Comparison of ENCODE assay signal across 8 cellular contexts in genomic region chr10:31320598-31321211, GRCh38. TPM values are rescaled to one million over a fixed set of nuclear protein-coding genes. Genes with fewer than 3 reads are reported as not detected.
A peak's percentile ranks its signal among the peaks of the same experiment; 100 is the strongest.
DNase-seq lines count a peak whose midpoint lies in the region; ATAC-seq and TF ChIP-seq lines count a peak whose summit lies in the region.

No MANE protein-coding gene starts in this region.

- intact Hi-C loops in HCT116 (cut with micrococcal nuclease): loop anchor here (10.0 kb wide), 1 partner anchor 284 kb away; no protein-coding TSS in a partner anchor

- no peaks in the 10 kb centered on the region; the same call in 1 of the 2 replicates for H3K79me2 ChIP-seq in HCT116 (ENCODE audit: insufficient read depth, low read length)

- peak; percentile 46 for DNase-seq in EL
- no peak for DNase-seq in HCT116 (ENCODE audit: low read depth, low spot score)
- peak; percentile 60 for DNase-seq in NCI-H748 (lab: John Stamatoyannopoulos, UW; ENCODE audit: unreplicated experiment)
- peak; percentile 13 for DNase-seq in activated gamma-delta T cell treated with Interleukin-2 at 50 U/mL for 16 hours
- peak in 1 of 2 donors; percentile 64 for DNase-seq in foreskin fibroblast
- DNase-seq in neural crest cell (ENCODE audit: low read depth, low spot score): no peak
- no peak for DNase-seq in DMS153 treated with DMSO at 0.1 percent for 48 hours (lab: John Stamatoyannopoulos, UW; ENCODE audit: unreplicated experiment)

- no peak for TF ChIP-seq POLR2A in HCT116 (IDR thresholded peaks at IDR 0.05; ENCODE audit: borderline replicate concordance, extremely low read depth, insufficient read depth, insufficient read length)

- H3K4me3 Mint-ChIP-seq in neural crest cell: peak overlapping the region; percentile 94

- H3K9me3 ChIP-seq in HCT116 (ENCODE audit: control insufficient read depth in 1 of 2, insufficient read depth in 1 of 2, low read depth in 1 of 2, low read length in 2 of 2): no peaks in the 10 kb centered on the region

- H3K4me1 Mint-ChIP-seq in neural crest cell: peaks cover 35% of the 10 kb centered on the region

- H3K9ac ChIP-seq in HCT116 (ENCODE audit: low read length): no peak overlapping the region

- no peaks in the 10 kb centered on the region for H3K36me3 Mint-ChIP-seq in neural crest cell (ENCODE audit: low read depth)

- H3K9me3 Mint-ChIP-seq in neural crest cell: no peaks in the 10 kb centered on the region

- TF ChIP-seq RAD21 in HCT116 (IDR thresholded peaks at IDR 0.05; ENCODE audit: low read depth): no peak

- H3K27me3 ChIP-seq in HCT116 (ENCODE audit: insufficient read depth, low read length): no peaks in the 10 kb centered on the region

- BruUV-seq in HCT116 (replicated peaks; lab: Mats Ljungman, UMichigan): no TSS peak

- H4K20me1 ChIP-seq in HCT116 (ENCODE audit: insufficient read depth): no peaks in the 10 kb centered on the region

- H3K36me3 ChIP-seq in HCT116 (ENCODE audit: control insufficient read depth in 1 of 2, insufficient read depth in 2 of 2, low read length in 2 of 2): no peaks in the 10 kb centered on the region

- H3K27ac ChIP-seq in HCT116 (ENCODE audit: low read depth, low read length): no peak overlapping the region

- CTCF ChIA-PET in HCT116 (lab: Charles Lee): no interaction called here

- TF ChIP-seq CTCF in HCT116 (IDR thresholded peaks at IDR 0.05 in 2 of 3, conservative IDR thresholded peaks at IDR 0.05 in 1 of 3; ENCODE audit: borderline replicate concordance in 1 of 3, insufficient read depth in 1 of 3, low read depth in 2 of 3, low read length in 2 of 3) (no peak), foreskin fibroblast (IDR thresholded peaks at IDR 0.05; ENCODE audit: low read depth, low read length) (no peak), neural crest cell (conservative IDR thresholded peaks at IDR 0.05) (peak; percentile 35)

- H3K9me2 ChIP-seq in HCT116 (ENCODE audit: insufficient read depth): no peaks in the 10 kb centered on the region

- no peak overlapping the region for H2AFZ ChIP-seq in HCT116 (ENCODE audit: low read depth, low read length, poor library complexity, severe bottlenecking)

- H3K4me3 ChIP-seq in HCT116 (replicated peaks in 1 of 2; ENCODE audit: low read depth in 1 of 2, low read length in 2 of 2) (peak overlapping the region; percentile 41 to 52), foreskin fibroblast (ENCODE audit: low read depth in 1 of 2, low read length in 2 of 2) (peak overlapping the region; percentile 84 to 96)

- peak overlapping the region; percentile 79 for H3K27ac Mint-ChIP-seq in neural crest cell (ENCODE audit: unreplicated experiment)

- H3K4me2 ChIP-seq in HCT116 (ENCODE audit: low read length): peak overlapping the region; percentile 68

- ATAC-seq in HCT116 (no peak), GM21447 (IDR thresholded peaks at IDR 0.05; ENCODE audit: unreplicated experiment) (no peak)

- peaks cover 5 to 14% of the 10 kb centered on the region in 2 experiments; a peak in 3 of 4 replicates for H3K4me1 ChIP-seq in HCT116 (ENCODE audit: control insufficient read depth in 1 of 2, insufficient read depth in 2 of 2, low read length in 2 of 2)

- RAD21 ChIA-PET in HCT116 (lab: Charles Lee; ENCODE audit: low non-redundant PET in 1 of 2, low total read pairs in 2 of 2, uncharacterized antibody in 2 of 2, unreplicated experiment in 2 of 2): no interaction called here

- POLR2A ChIA-PET in HCT116 (lab: Charles Lee): no interaction called here

- peaks cover 24% of the 10 kb centered on the region for H3K27me3 Mint-ChIP-seq in neural crest cell (ENCODE audit: low read depth)

TF ChIP-seq in HCT116, 20 proteins besides CTCF, POLR2A, EP300 and RAD21:
- TF ChIP-seq ZBTB33 (IDR thresholded peaks at IDR 0.05; ENCODE audit: extremely low read depth, insufficient replicate concordance, low read length) (no peak), REST (IDR thresholded peaks at IDR 0.05; ENCODE audit: low read depth) (no peak), CBX3 (IDR thresholded peaks at IDR 0.05; ENCODE audit: low read depth) (no peak)

RNA-seq across cellular contexts. Expression of gene ZEB1, which starts 1.7 kb away (rescaled TPM):
- total RNA-seq in HCT116 (2021; ENCODE audit: unreplicated experiment) (3.4 TPM), neural crest cell (38.7 and 40.0 TPM in 2 replicates)
- 0.49 and 0.64 TPM in 2 replicates for polyA plus RNA-seq in HCT116 (2012)

Comparison
In these comparisons a context has a peak if more than half of its experiments do, and no peak if none do; other contexts are left out.
1. DNase-seq: peak in EL (single experiment), NCI-H748 (single experiment) and activated gamma-delta T cell treated with Interleukin-2 at 50 U/mL for 16 hours (single experiment); none in HCT116 (single experiment), neural crest cell (single experiment) and DMS153 treated with DMSO at 0.1 percent for 48 hours (single experiment).